In genomic region chr2:71679481-71679880, GRCh38 we compare ENCODE assay signal across 16 cellular contexts.
"Had no signal": no experiment of that assay in that cellular context is flagged by ENCODE, and none has a peak within 500 bp of the region (broad histone marks: within the 10 kb centered on the region; RNA-seq: fewer than 3 reads in every experiment).

No MANE protein-coding gene starts in this region.

- H3K27me3 ChIP-seq: neural progenitor cell, tibial artery, uterus had no signal

- H3K4me3 ChIP-seq: neural progenitor cell, tibial artery, uterus had no signal

- ATAC-seq: activated CD8-positive, alpha-beta T cell treated with anti-CD3 and anti-CD28 coated beads, Interleukin-2, amount 10 ng/mL, durations not matched to agents 7 days and 5 days; activated T-cell treated with anti-CD3 and anti-CD28 coated beads, Interleukin-2, amount 50 U/mL, for 72 hours; foreskin keratinocyte; stimulated activated memory B cell treated with anti-CD40 and anti-IgM and Interleukin-4, amounts not matched to agents 10 μg/mL and 1 μg/mL and 100 μg/mL, for 72 hours had no signal

- H3K36me3 ChIP-seq: neural progenitor cell, uterus had no signal

- H3K9me3 Mint-ChIP-seq: activated B cell treated with CpG ODN at 0.5 μM for 24 hours; activated naive CD8-positive, alpha-beta T cell treated with anti-CD3 and anti-CD28 coated beads, Interleukin-2, amount 10 ng/mL, durations not matched to agents 7 days and 5 days; activated T-cell treated with anti-CD3 and anti-CD28 coated beads, Interleukin-2, amount 50 U/mL, for 72 hours; brain; neural progenitor cell; stimulated activated memory B cell treated with anti-CD40 and anti-IgM and Interleukin-4, amounts not matched to agents 10 μg/mL and 1 μg/mL and 100 μg/mL, for 72 hours had no signal

- H3K27ac ChIP-seq: foreskin keratinocyte, neural progenitor cell, tibial artery, uterus had no signal

- H3K36me3 Mint-ChIP-seq: activated naive CD8-positive, alpha-beta T cell treated with anti-CD3 and anti-CD28 coated beads, Interleukin-2, amount 10 ng/mL, durations not matched to agents 7 days and 5 days; brain; naive B cell; neural progenitor cell; stimulated activated memory B cell treated with anti-CD40 and anti-IgM and Interleukin-4, amounts not matched to agents 10 μg/mL and 1 μg/mL and 100 μg/mL, for 72 hours had no signal

- H3K4me3 Mint-ChIP-seq: activated B cell treated with CpG ODN at 0.5 μM for 24 hours; activated CD8-positive, alpha-beta T cell treated with anti-CD3 and anti-CD28 coated beads, Interleukin-2, amount 10 ng/mL, durations not matched to agents 7 days and 5 days; activated naive CD8-positive, alpha-beta T cell treated with anti-CD3 and anti-CD28 coated beads, Interleukin-2, amount 10 ng/mL, durations not matched to agents 7 days and 5 days; activated T-cell treated with anti-CD3 and anti-CD28 coated beads, Interleukin-2, amount 50 U/mL, for 72 hours; brain; naive B cell; neural progenitor cell; stimulated activated memory B cell treated with anti-CD40 and anti-IgM and Interleukin-4, amounts not matched to agents 10 μg/mL and 1 μg/mL and 100 μg/mL, for 72 hours had no signal

- H3K27ac Mint-ChIP-seq: activated B cell treated with CpG ODN at 0.5 μM for 24 hours; activated CD8-positive, alpha-beta T cell treated with anti-CD3 and anti-CD28 coated beads, Interleukin-2, amount 10 ng/mL, durations not matched to agents 7 days and 5 days; activated naive CD8-positive, alpha-beta T cell treated with anti-CD3 and anti-CD28 coated beads, Interleukin-2, amount 10 ng/mL, durations not matched to agents 7 days and 5 days; activated T-cell treated with anti-CD3 and anti-CD28 coated beads, Interleukin-2, amount 50 U/mL, for 72 hours; brain; neural progenitor cell; stimulated activated memory B cell treated with anti-CD40 and anti-IgM and Interleukin-4, amounts not matched to agents 10 μg/mL and 1 μg/mL and 100 μg/mL, for 72 hours had no signal

- H3K4me1 Mint-ChIP-seq: activated B cell treated with CpG ODN at 0.5 μM for 24 hours; activated naive CD8-positive, alpha-beta T cell treated with anti-CD3 and anti-CD28 coated beads, Interleukin-2, amount 10 ng/mL, durations not matched to agents 7 days and 5 days; brain; naive B cell; neural progenitor cell; stimulated activated memory B cell treated with anti-CD40 and anti-IgM and Interleukin-4, amounts not matched to agents 10 μg/mL and 1 μg/mL and 100 μg/mL, for 72 hours had no signal

- H3K4me1 ChIP-seq: foreskin keratinocyte, neural progenitor cell, tibial artery, uterus had no signal

- DNase-seq: activated B cell treated with CpG ODN at 0.5 μM for 24 hours; activated CD4-positive, alpha-beta T cell treated with anti-CD3 and anti-CD28 coated beads for 48 hours; activated CD8-positive, alpha-beta memory T cell treated with anti-CD3 and anti-CD28 coated beads, Interleukin-2, amount 50 U/mL, for 4 hours; activated CD8-positive, alpha-beta T cell treated with anti-CD3 and anti-CD28 coated beads, Interleukin-2, amount 10 ng/mL, durations not matched to agents 7 days and 5 days; activated naive CD8-positive, alpha-beta T cell treated with anti-CD3 and anti-CD28 coated beads, Interleukin-2, amount 10 ng/mL, durations not matched to agents 7 days and 5 days; activated T-cell treated with anti-CD3 and anti-CD28 coated beads, Interleukin-2, amount 50 U/mL, for 72 hours; effector memory CD4-positive, alpha-beta T cell; foreskin keratinocyte; kidney glomerular epithelial cell; naive B cell; stimulated activated CD4-positive, alpha-beta T cell treated with anti-CD3 and anti-CD28 coated beads, Interleukin-12 subunit alpha, Interleukin-12 subunit beta, amount 100 ng/mL, for 4 hours; uterus had no signal

- H3K9me3 ChIP-seq: tibial artery, uterus had no signal

- H3K27me3 Mint-ChIP-seq: stimulated activated memory B cell treated with anti-CD40 and anti-IgM and Interleukin-4, amounts not matched to agents 10 μg/mL and 1 μg/mL and 100 μg/mL, for 72 hours had no signal
